Comparison of ENCODE assay signal across 25 cellular contexts in genomic region chr19:29370276-29370675, GRCh38.
"Had no signal": no experiment of that assay in that cellular context is flagged by ENCODE, and none has a peak within 500 bp of the region (broad histone marks: within the 10 kb centered on the region; RNA-seq: fewer than 3 reads in every experiment).

No MANE protein-coding gene starts in this region.

- H3K9me3 ChIP-seq: adrenal gland, body of pancreas, colonic mucosa, left lung, neutrophil, ovary, prostate gland, testis, transverse colon had no signal

- H3K36me3 Mint-ChIP-seq: activated naive CD8-positive, alpha-beta T cell treated with anti-CD3 and anti-CD28 coated beads for 36 hours; naive B cell had no signal

- H3K27me3 ChIP-seq: adrenal gland, body of pancreas, colonic mucosa, ovary, testis, transverse colon had no signal

- H3K4me3 Mint-ChIP-seq: activated CD4-positive, alpha-beta memory T cell treated with anti-CD3 and anti-CD28 coated beads, Interleukin-2, amount 10 ng/mL, durations not matched to agents 7 days and 5 days; activated CD4-positive, alpha-beta T cell treated with anti-CD3 and anti-CD28 coated beads, Interleukin-2, amount 10 ng/mL, durations not matched to agents 7 days and 5 days; activated naive CD4-positive, alpha-beta T cell treated with anti-CD3 and anti-CD28 coated beads for 36 hours; activated naive CD8-positive, alpha-beta T cell treated with anti-CD3 and anti-CD28 coated beads for 36 hours; activated T-helper 1 cell treated with anti-CD3 and anti-CD28 coated beads, Interleukin-12 subunit alpha, Interleukin-12 subunit beta, Interleukin-2, Interleukin-4 antibody, amounts not matched to agents 30 ng/mL and 10 ng/mL and 1 ng/mL, durations not matched to agents 14 hours and 24 hours and 36 hours; naive B cell; nephron progenitor cell had no signal

- H3K4me1 ChIP-seq: adrenal gland, body of pancreas, colonic mucosa, left lung, prostate gland, testis, transverse colon had no signal

- H3K4me1 Mint-ChIP-seq: activated CD4-positive, alpha-beta memory T cell treated with anti-CD3 and anti-CD28 coated beads, Interleukin-2, amount 10 ng/mL, durations not matched to agents 7 days and 5 days; activated CD4-positive, alpha-beta T cell treated with anti-CD3 and anti-CD28 coated beads, Interleukin-2, amount 10 ng/mL, durations not matched to agents 7 days and 5 days; activated naive CD8-positive, alpha-beta T cell treated with anti-CD3 and anti-CD28 coated beads for 36 hours; naive B cell had no signal

- H3K4me3 ChIP-seq: adrenal gland, body of pancreas, colonic mucosa, left lung, ovary, prostate gland, skin epidermis, testis, transverse colon had no signal

- H3K27ac ChIP-seq: adrenal gland, body of pancreas, colonic mucosa, left lung, neutrophil, ovary, prostate gland, skin epidermis, testis, transverse colon, VCaP had no signal

- H3K36me3 ChIP-seq: adrenal gland, colonic mucosa, left lung, neutrophil, ovary, prostate gland, transverse colon had no signal

- H3K9me3 Mint-ChIP-seq: activated CD4-positive, alpha-beta memory T cell treated with anti-CD3 and anti-CD28 coated beads, Interleukin-2, amount 10 ng/mL, durations not matched to agents 7 days and 5 days; activated CD4-positive, alpha-beta T cell treated with anti-CD3 and anti-CD28 coated beads, Interleukin-2, amount 10 ng/mL, durations not matched to agents 7 days and 5 days; activated naive CD4-positive, alpha-beta T cell treated with anti-CD3 and anti-CD28 coated beads for 36 hours; activated naive CD8-positive, alpha-beta T cell treated with anti-CD3 and anti-CD28 coated beads for 36 hours; activated T-helper 1 cell treated with anti-CD3 and anti-CD28 coated beads, Interleukin-12 subunit alpha, Interleukin-12 subunit beta, Interleukin-2, Interleukin-4 antibody, amounts not matched to agents 30 ng/mL and 10 ng/mL and 1 ng/mL, durations not matched to agents 14 hours and 24 hours and 36 hours; nephron progenitor cell had no signal

- DNase-seq: activated CD4-positive, alpha-beta memory T cell treated with anti-CD3 and anti-CD28 coated beads, Interleukin-2, amount 10 ng/mL, durations not matched to agents 7 days and 5 days; activated CD4-positive, alpha-beta T cell treated with anti-CD3 and anti-CD28 coated beads, Interleukin-2, amount 10 ng/mL, durations not matched to agents 7 days and 5 days; activated naive CD4-positive, alpha-beta T cell treated with anti-CD3 and anti-CD28 coated beads for 36 hours; activated naive CD8-positive, alpha-beta T cell treated with anti-CD3 and anti-CD28 coated beads for 36 hours; aorta; body of pancreas; colonic mucosa; effector memory CD4-positive, alpha-beta T cell; left lung; naive B cell; nephron progenitor cell; ovary; retina; stimulated activated CD4-positive, alpha-beta T cell treated with anti-CD3 and anti-CD28 coated beads, Interleukin-12 subunit alpha, Interleukin-12 subunit beta, amount 100 ng/mL, for 4 hours; stimulated activated CD4-positive, alpha-beta T cell treated with anti-CD3 and anti-CD28 coated beads, Interleukin-4, amount 100 ng/mL, for 1 hour; stimulated activated naive CD8-positive, alpha-beta T cell treated with anti-CD3 and anti-CD28 coated beads, Interleukin-15, Interleukin-2, amounts not matched to agents 100 U/mL and 50 U/mL, for 24 hours; T-helper 9 cell; testis; transverse colon had no signal

- H3K27ac Mint-ChIP-seq: activated CD4-positive, alpha-beta memory T cell treated with anti-CD3 and anti-CD28 coated beads, Interleukin-2, amount 10 ng/mL, durations not matched to agents 7 days and 5 days; activated CD4-positive, alpha-beta T cell treated with anti-CD3 and anti-CD28 coated beads, Interleukin-2, amount 10 ng/mL, durations not matched to agents 7 days and 5 days; activated naive CD4-positive, alpha-beta T cell treated with anti-CD3 and anti-CD28 coated beads for 36 hours; activated naive CD8-positive, alpha-beta T cell treated with anti-CD3 and anti-CD28 coated beads for 36 hours; activated T-helper 1 cell treated with anti-CD3 and anti-CD28 coated beads, Interleukin-12 subunit alpha, Interleukin-12 subunit beta, Interleukin-2, Interleukin-4 antibody, amounts not matched to agents 30 ng/mL and 10 ng/mL and 1 ng/mL, durations not matched to agents 14 hours and 24 hours and 36 hours; naive B cell; nephron progenitor cell had no signal
